ENCODE assay signal across 29 cellular contexts in genomic region chr6:98092326-98092725, GRCh38.
"Had no signal": no experiment of that assay in that cellular context is flagged by ENCODE, and none has a peak within 500 bp of the region (broad histone marks: within the 10 kb centered on the region; RNA-seq: fewer than 3 reads in every experiment).

No MANE protein-coding gene starts in this region.

- H3K9ac ChIP-seq: parathyroid adenoma had no signal

- ATAC-seq: esophagus mucosa; gastrocnemius medialis; heart right ventricle; left cardiac atrium; left lung; naive thymus-derived CD4-positive, alpha-beta T cell; right cardiac atrium; stimulated activated naive B cell treated with anti-CD40 and anti-IgM and Interleukin-4, amounts not matched to agents 10 μg/mL and 1 μg/mL and 100 μg/mL, for 72 hours; upper lobe of right lung had no signal

- H3K4me1 ChIP-seq: colonic mucosa, gastrocnemius medialis, heart right ventricle, left lung, parathyroid adenoma, prostate gland, sigmoid colon, spleen, suprapubic skin, transverse colon, upper lobe of right lung, uterus had no signal

- H3K36me3 Mint-ChIP-seq: naive thymus-derived CD4-positive, alpha-beta T cell; stimulated activated naive B cell treated with anti-CD40 and anti-IgM and Interleukin-4, amounts not matched to agents 10 μg/mL and 1 μg/mL and 100 μg/mL, for 72 hours had no signal

- H3K27ac ChIP-seq: colonic mucosa, epithelial cell of prostate, gastrocnemius medialis, heart right ventricle, left lung, parathyroid adenoma, prostate gland, sigmoid colon, skin epidermis, spleen, suprapubic skin, transverse colon, upper lobe of right lung, uterus had no signal

- H3K4me1 Mint-ChIP-seq: naive thymus-derived CD4-positive, alpha-beta T cell; nephron progenitor cell; stimulated activated naive B cell treated with anti-CD40 and anti-IgM and Interleukin-4, amounts not matched to agents 10 μg/mL and 1 μg/mL and 100 μg/mL, for 72 hours had no signal

- H2AFZ ChIP-seq: parathyroid adenoma had no signal

- H3K27me3 ChIP-seq: colonic mucosa, gastrocnemius medialis, heart right ventricle, left lung, sigmoid colon, spleen, suprapubic skin, transverse colon, upper lobe of right lung, uterus had no signal

- DNase-seq: colonic mucosa; effector CD8-positive, alpha-beta T cell; endodermal cell; foreskin fibroblast; gastrocnemius medialis; heart right ventricle; hippocampal formation; left cardiac atrium; left lung; mesendoderm; midbrain; naive thymus-derived CD4-positive, alpha-beta T cell; nephron progenitor cell; sigmoid colon; stimulated activated CD4-positive, alpha-beta T cell treated with anti-CD3 and anti-CD28 coated beads, Interleukin-4, amount 100 ng/mL, for 4 hours; stimulated activated naive B cell treated with anti-CD40 and anti-IgM and Interleukin-4, amounts not matched to agents 10 μg/mL and 1 μg/mL and 100 μg/mL, for 72 hours; transverse colon; upper lobe of right lung; uterus had no signal

- H3K36me3 ChIP-seq: colonic mucosa, gastrocnemius medialis, heart right ventricle, left lung, prostate gland, sigmoid colon, spleen, suprapubic skin, transverse colon, upper lobe of right lung, uterus had no signal

- H3K27ac Mint-ChIP-seq: dendritic cell treated with granulocyte-macrophage colony-stimulating factor and Interleukin-4, amounts not matched to agents 40 ng/mL and 50 ng/mL, for 4 days; endodermal cell; naive thymus-derived CD4-positive, alpha-beta T cell; nephron progenitor cell; stimulated activated naive B cell treated with anti-CD40 and anti-IgM and Interleukin-4, amounts not matched to agents 10 μg/mL and 1 μg/mL and 100 μg/mL, for 72 hours; stimulated activated naive CD8-positive, alpha-beta T cell treated with anti-CD3 and anti-CD28 coated beads, Interleukin-15, Interleukin-2, amounts not matched to agents 100 ng/mL and 50 ng/mL, for 24 hours had no signal

- H3K9me3 ChIP-seq: colonic mucosa, gastrocnemius medialis, prostate gland, sigmoid colon, transverse colon, upper lobe of right lung, uterus had no signal

- H3K4me3 ChIP-seq: colonic mucosa, gastrocnemius medialis, heart right ventricle, left lung, prostate gland, sigmoid colon, skin epidermis, spleen, suprapubic skin, transverse colon, upper lobe of right lung, uterus had no signal

- H3K9me3 Mint-ChIP-seq: stimulated activated naive CD8-positive, alpha-beta T cell treated with anti-CD3 and anti-CD28 coated beads, Interleukin-15, Interleukin-2, amounts not matched to agents 100 ng/mL and 50 ng/mL, for 24 hours had no signal

- H3K27me3 Mint-ChIP-seq: dendritic cell treated with granulocyte-macrophage colony-stimulating factor and Interleukin-4, amounts not matched to agents 40 ng/mL and 50 ng/mL, for 4 days; naive thymus-derived CD4-positive, alpha-beta T cell; stimulated activated naive B cell treated with anti-CD40 and anti-IgM and Interleukin-4, amounts not matched to agents 10 μg/mL and 1 μg/mL and 100 μg/mL, for 72 hours; stimulated activated naive CD8-positive, alpha-beta T cell treated with anti-CD3 and anti-CD28 coated beads, Interleukin-15, Interleukin-2, amounts not matched to agents 100 ng/mL and 50 ng/mL, for 24 hours had no signal

- H3K4me3 Mint-ChIP-seq: dendritic cell treated with granulocyte-macrophage colony-stimulating factor and Interleukin-4, amounts not matched to agents 40 ng/mL and 50 ng/mL, for 4 days; endodermal cell; naive thymus-derived CD4-positive, alpha-beta T cell; nephron progenitor cell; stimulated activated naive B cell treated with anti-CD40 and anti-IgM and Interleukin-4, amounts not matched to agents 10 μg/mL and 1 μg/mL and 100 μg/mL, for 72 hours; stimulated activated naive CD8-positive, alpha-beta T cell treated with anti-CD3 and anti-CD28 coated beads, Interleukin-15, Interleukin-2, amounts not matched to agents 100 ng/mL and 50 ng/mL, for 24 hours had no signal
